Comparison of ENCODE assay signal across 1 cellular context in genomic region chr14:34700622-34701130, GRCh38.
TF ChIP-seq lines count a peak whose summit lies in the region.

No MANE protein-coding gene starts in this region.

TF ChIP-seq in HepG2, 621 proteins besides CTCF, POLR2A, EP300 and RAD21:
- TF ChIP-seq ATF1 (CRISPR knock-in tag; IDR thresholded peaks at IDR 0.05) = 0 out of 2 replicates have a peak, but pooled peaks have one; percentile 25
- no peak for TF ChIP-seq ZNF296 (CRISPR knock-in tag; conservative IDR thresholded peaks at IDR 0.05)
- TF ChIP-seq ZNF142 (CRISPR knock-in tag; IDR thresholded peaks at IDR 0.05) = no peak
- TF ChIP-seq CREB1 (IDR thresholded peaks at IDR 0.05) = no peak
- 0 out of 2 replicates have a peak, but pooled peaks have one; percentile 19 for TF ChIP-seq CREB1 (CRISPR knock-in tag; IDR thresholded peaks at IDR 0.05)
